Comparison of ENCODE assay signal across 2 cellular contexts in genomic region chr20:44180814-44181213, GRCh38.
TF ChIP-seq lines count a peak whose summit lies in the region.

No MANE protein-coding gene starts in this region.

TF ChIP-seq in GM23338, 12 proteins besides CTCF, POLR2A, EP300 and RAD21 (continued from another document):
- no peak for TF ChIP-seq ZNF462 (CRISPR knock-in tag; IDR thresholded peaks at IDR 0.05)
- no peak for TF ChIP-seq CREB1 (CRISPR knock-in tag; IDR thresholded peaks at IDR 0.05; ENCODE audit: low read depth)
- TF ChIP-seq JUNB (IDR thresholded peaks at IDR 0.05; ENCODE audit: unreplicated experiment): no peak
- no peak for TF ChIP-seq ZNF114 (CRISPR knock-in tag; IDR thresholded peaks at IDR 0.05)
- TF ChIP-seq REST (IDR thresholded peaks at IDR 0.05; ENCODE audit: unreplicated experiment): no peak
- no peak for TF ChIP-seq EZH2 (IDR thresholded peaks at IDR 0.05; ENCODE audit: low read depth, unreplicated experiment)
- no peak for TF ChIP-seq NANOG (IDR thresholded peaks at IDR 0.05; ENCODE audit: borderline replicate concordance)
- no peak for TF ChIP-seq ZNF331 (CRISPR knock-in tag; IDR thresholded peaks at IDR 0.05; ENCODE audit: low read depth)
- no peak for TF ChIP-seq EZH2phosphoT487 (IDR thresholded peaks at IDR 0.05; ENCODE audit: unreplicated experiment)

TF ChIP-seq in SK-N-SH treated with all-trans-retinoic acid at 6 μM for 48 hours, 23 proteins besides CTCF, POLR2A, EP300 and RAD21 (continued from another document):
- TF ChIP-seq POU6F1 (CRISPR knock-in tag; IDR thresholded peaks at IDR 0.05; ENCODE audit: borderline replicate concordance, low read depth): no peak
- no peak for TF ChIP-seq ZNF70 (CRISPR knock-in tag; IDR thresholded peaks at IDR 0.05)
- TF ChIP-seq SNAI2 (CRISPR knock-in tag; IDR thresholded peaks at IDR 0.05): no peak
- TF ChIP-seq RARB (CRISPR knock-in tag; IDR thresholded peaks at IDR 0.05): no peak
- no peak for TF ChIP-seq ISL1 (CRISPR knock-in tag; IDR thresholded peaks at IDR 0.05)
- TF ChIP-seq ZNF8 (CRISPR knock-in tag; IDR thresholded peaks at IDR 0.05): no peak
- no peak for TF ChIP-seq CREB5 (CRISPR knock-in tag; IDR thresholded peaks at IDR 0.05; ENCODE audit: low read depth)
- no peak for TF ChIP-seq ESRRG (CRISPR knock-in tag; IDR thresholded peaks at IDR 0.05)
- TF ChIP-seq TSHZ2 (CRISPR knock-in tag; IDR thresholded peaks at IDR 0.05): no peak
